In genomic region chr19:47481460-47482052, GRCh38 we compare ENCODE assay signal across 24 cellular contexts. TPM values are rescaled to one million over a fixed set of nuclear protein-coding genes. Genes with fewer than 3 reads are reported as not detected.
"Had no signal": no experiment of that assay in that cellular context is flagged by ENCODE, and none has a peak within 500 bp of the region (broad histone marks: within the 10 kb centered on the region; RNA-seq: fewer than 3 reads in every experiment).

No MANE protein-coding gene starts in this region.

- H3K27me3 ChIP-seq: dorsolateral prefrontal cortex, hepatocyte, sigmoid colon, transverse colon had no signal

- DNase-seq: cortex of kidney; dorsolateral prefrontal cortex; effector CD8-positive, alpha-beta T cell; foreskin melanocyte; head of caudate nucleus; kidney; left cardiac atrium; left ventricle myocardium superior; natural killer cell; retina; sigmoid colon; stimulated activated CD4-positive, alpha-beta T cell treated with anti-CD3 and anti-CD28 coated beads, Interleukin-2, amount 100 ng/mL, for 24 hours; stimulated activated CD4-positive, alpha-beta T cell treated with anti-CD3 and anti-CD28 coated beads, Interleukin-4, amount 100 ng/mL, for 4 hours; stimulated activated naive CD4-positive, alpha-beta T cell; stomach; substantia nigra; transverse colon had no signal

- H3K27ac Mint-ChIP-seq: natural killer cell had no signal

- H3K9me3 Mint-ChIP-seq: natural killer cell had no signal

- H3K4me3 Mint-ChIP-seq: natural killer cell had no signal

- H3K9me3 ChIP-seq: psoas muscle, sigmoid colon, stomach, thoracic aorta, transverse colon had no signal

- H3K36me3 ChIP-seq: thoracic aorta, transverse colon had no signal

- H3K36me3 Mint-ChIP-seq: natural killer cell had no signal

- H3K4me3 ChIP-seq: dorsolateral prefrontal cortex, hepatocyte, psoas muscle, sigmoid colon, skin epidermis, stomach, thoracic aorta, transverse colon had no signal

- ATAC-seq: left cardiac atrium, left ventricle myocardium superior, natural killer cell, psoas muscle had no signal

- H3K27ac ChIP-seq: dorsolateral prefrontal cortex, hepatocyte, psoas muscle, sigmoid colon, skin epidermis, stomach, thoracic aorta, transverse colon had no signal

RNA-seq across cellular contexts. Expression of gene SLC8A2, which starts 9.9 kb away (rescaled TPM):
- total RNA-seq: left ventricle myocardium superior, lung microvascular endothelial cell, mesenteric fat pad, myocyte had no signal
